25 cellular contexts compared by ENCODE assay signal in the genomic region with DNA sequence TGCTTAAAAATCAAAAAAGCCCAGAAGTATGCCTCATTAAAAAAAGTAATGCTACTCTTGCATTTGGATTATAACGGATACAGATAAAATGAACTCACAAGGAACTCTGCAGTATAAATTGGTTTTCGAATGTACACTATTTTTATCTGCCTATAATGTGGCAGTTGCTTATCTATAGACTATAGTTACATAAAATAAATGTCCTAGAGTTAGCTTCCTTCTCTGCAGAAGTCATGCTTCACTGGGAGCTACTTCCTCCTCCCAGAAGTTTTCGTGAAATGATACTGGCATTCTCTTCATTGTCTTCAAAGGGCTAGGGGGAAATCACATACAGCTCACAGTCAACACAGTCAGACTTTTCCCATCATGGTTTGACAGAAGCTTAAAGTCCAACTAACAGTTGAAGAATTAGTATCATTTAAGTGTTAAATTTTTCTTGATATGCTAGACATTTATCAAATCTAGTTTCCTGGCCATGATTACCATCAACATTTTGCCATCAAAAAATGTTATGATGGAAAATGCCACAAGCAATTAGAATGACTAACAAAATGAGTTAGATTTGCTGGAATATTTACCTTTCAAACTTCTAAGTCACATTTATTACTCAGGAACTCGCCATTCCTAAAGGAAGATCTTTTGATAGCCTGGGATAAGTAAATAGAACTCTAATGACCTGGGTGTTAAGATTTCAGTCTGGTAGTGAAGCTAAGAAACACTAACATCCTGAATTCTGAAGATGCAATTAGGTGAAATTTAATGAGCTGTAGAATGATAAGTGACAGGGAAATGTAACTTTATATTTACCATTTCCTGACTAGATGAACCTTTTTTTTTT.
"Had no signal": no experiment of that assay in that cellular context is flagged by ENCODE, and none has a peak within 500 bp of the region (broad histone marks: within the 10 kb centered on the region; RNA-seq: fewer than 3 reads in every experiment).

No MANE protein-coding gene starts in this region.

- H3K36me3 ChIP-seq: cardiac muscle cell, lower lobe of right lung, right atrium auricular region, thyroid gland had no signal

- H3K4me3 ChIP-seq: cardiac muscle cell, dorsolateral prefrontal cortex, lower lobe of right lung, psoas muscle, right atrium auricular region, thyroid gland had no signal

- H3K4me3 Mint-ChIP-seq: activated CD8-positive, alpha-beta T cell treated with anti-CD3 and anti-CD28 coated beads, Interleukin-2, amount 10 ng/mL, durations not matched to agents 7 days and 5 days; activated naive CD8-positive, alpha-beta T cell treated with anti-CD3 and anti-CD28 coated beads, Interleukin-2, amount 50 U/mL, for 24 hours; activated T-helper 1 cell treated with anti-CD3 and anti-CD28 coated beads, Interleukin-12 subunit alpha, Interleukin-12 subunit beta, Interleukin-2, Interleukin-4 antibody, amounts not matched to agents 30 ng/mL and 10 ng/mL and 1 ng/mL, durations not matched to agents 14 hours and 24 hours and 36 hours; effector memory CD8-positive, alpha-beta T cell; naive thymus-derived CD4-positive, alpha-beta T cell; T-helper 2 cell treated with Interferon-gamma antibody and Interleukin-4, amounts not matched to agents 5 μg/mL and 100 μg/mL, for 36 hours had no signal

- H3K27ac ChIP-seq: cardiac muscle cell, dorsolateral prefrontal cortex, lower lobe of right lung, psoas muscle, right atrium auricular region, thyroid gland had no signal

- H3K27me3 ChIP-seq: cardiac muscle cell, right atrium auricular region, thyroid gland had no signal

- H3K9me3 Mint-ChIP-seq: effector memory CD8-positive, alpha-beta T cell; T-helper 2 cell treated with Interferon-gamma antibody and Interleukin-4, amounts not matched to agents 5 μg/mL and 100 μg/mL, for 36 hours had no signal

- H3K36me3 Mint-ChIP-seq: naive thymus-derived CD4-positive, alpha-beta T cell had no signal

- ATAC-seq: activated CD8-positive, alpha-beta T cell treated with anti-CD3 and anti-CD28 coated beads, Interleukin-2, amount 10 ng/mL, durations not matched to agents 7 days and 5 days; activated naive CD8-positive, alpha-beta T cell treated with anti-CD3 and anti-CD28 coated beads, Interleukin-2, amount 50 U/mL, for 24 hours; effector memory CD8-positive, alpha-beta T cell; esophagus mucosa; lower lobe of right lung; naive thymus-derived CD4-positive, alpha-beta T cell; psoas muscle; stimulated activated naive CD8-positive, alpha-beta T cell treated with anti-CD3 and anti-CD28 coated beads, Interleukin-15, Interleukin-2, amounts not matched to agents 100 U/mL and 50 U/mL, for 24 hours had no signal

- H3K4me1 Mint-ChIP-seq: activated naive CD8-positive, alpha-beta T cell treated with anti-CD3 and anti-CD28 coated beads, Interleukin-2, amount 50 U/mL, for 24 hours; naive thymus-derived CD4-positive, alpha-beta T cell had no signal

- H3K27ac Mint-ChIP-seq: activated CD8-positive, alpha-beta T cell treated with anti-CD3 and anti-CD28 coated beads, Interleukin-2, amount 10 ng/mL, durations not matched to agents 7 days and 5 days; activated naive CD8-positive, alpha-beta T cell treated with anti-CD3 and anti-CD28 coated beads, Interleukin-2, amount 50 U/mL, for 24 hours; activated T-helper 1 cell treated with anti-CD3 and anti-CD28 coated beads, Interleukin-12 subunit alpha, Interleukin-12 subunit beta, Interleukin-2, Interleukin-4 antibody, amounts not matched to agents 30 ng/mL and 10 ng/mL and 1 ng/mL, durations not matched to agents 14 hours and 24 hours and 36 hours; effector memory CD8-positive, alpha-beta T cell; naive thymus-derived CD4-positive, alpha-beta T cell; T-helper 2 cell treated with Interferon-gamma antibody and Interleukin-4, amounts not matched to agents 5 μg/mL and 100 μg/mL, for 36 hours had no signal

- DNase-seq: activated CD4-positive, alpha-beta T cell treated with anti-CD3 and anti-CD28 coated beads for 1 hour; activated CD4-positive, alpha-beta T cell treated with anti-CD3 and anti-CD28 coated beads, Interleukin-2, amount 50 U/mL, for 1 hour; activated CD8-positive, alpha-beta T cell treated with anti-CD3 and anti-CD28 coated beads, Interleukin-2, amount 10 ng/mL, durations not matched to agents 7 days and 5 days; activated gamma-delta T cell; activated naive CD4-positive, alpha-beta T cell treated with anti-CD3 and anti-CD28 coated beads, Interleukin-2, amount 50 U/mL, for 16 hours; activated naive CD8-positive, alpha-beta T cell treated with anti-CD3 and anti-CD28 coated beads, Interleukin-2, amount 50 U/mL, for 24 hours; dorsolateral prefrontal cortex; effector memory CD8-positive, alpha-beta T cell; foreskin melanocyte; glutamatergic neuron; hippocampal formation; lower lobe of right lung; mesendoderm; naive thymus-derived CD4-positive, alpha-beta T cell; psoas muscle; stimulated activated CD4-positive, alpha-beta T cell treated with anti-CD3 and anti-CD28 coated beads, Interleukin-12 subunit alpha, Interleukin-12 subunit beta, amount 100 ng/mL, for 4 hours; stimulated activated CD4-positive, alpha-beta T cell treated with anti-CD3 and anti-CD28 coated beads, Interleukin-4, amount 100 ng/mL, for 4 hours; stimulated activated naive CD8-positive, alpha-beta T cell treated with anti-CD3 and anti-CD28 coated beads, Interleukin-15, Interleukin-2, amounts not matched to agents 100 U/mL and 50 U/mL, for 24 hours; substantia nigra had no signal

- H3K9me3 ChIP-seq: lower lobe of right lung, psoas muscle, right atrium auricular region, thyroid gland had no signal

- H3K4me1 ChIP-seq: lower lobe of right lung had no signal
